In the genomic region with DNA sequence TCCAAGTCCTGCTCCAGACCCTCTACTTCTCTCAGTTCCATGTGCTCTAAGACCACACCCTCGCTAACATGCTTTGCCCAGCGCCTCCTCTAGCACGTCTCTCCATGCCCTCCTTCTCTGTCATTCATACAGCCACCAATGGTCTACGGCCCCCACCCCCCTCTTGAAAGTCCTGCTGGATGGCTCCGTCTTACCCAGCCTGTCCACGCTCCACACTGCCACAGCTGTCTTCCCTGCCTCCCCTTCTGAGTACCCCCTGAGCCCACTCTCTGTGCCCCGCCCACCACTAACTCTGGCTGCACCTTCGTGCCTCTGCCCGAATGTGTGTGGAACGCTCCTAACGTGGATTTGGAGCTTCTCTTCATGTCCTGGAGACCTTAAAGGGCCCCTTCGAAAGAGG, we compare ENCODE assay signal across 18 cellular contexts.
DNase-seq lines count a peak whose midpoint lies in the region; ATAC-seq and TF ChIP-seq lines count a peak whose summit lies in the region.
"Had no signal": no experiment of that assay in that cellular context is flagged by ENCODE, and none has a peak within 500 bp of the region (broad histone marks: within the 10 kb centered on the region; RNA-seq: fewer than 3 reads in every experiment).

No MANE protein-coding gene starts in this region.

- no peak overlapping the region for H2AK5ac ChIP-seq in neuronal stem cell (ENCODE audit: low read depth, low read length)

- H3K27ac Mint-ChIP-seq in activated CD8-positive, alpha-beta memory T cell treated with anti-CD3 and anti-CD28 coated beads, Interleukin-2, amount 10 ng/mL, durations not matched to agents 7 days and 5 days: no peak overlapping the region
- H3K27ac Mint-ChIP-seq: CD8-positive, alpha-beta T cell had no signal

- peak overlapping the region; percentile 26 for H3K9ac ChIP-seq in neuronal stem cell (ENCODE audit: low read depth, low read length, poor library complexity)
- H3K9ac ChIP-seq: KMS-11 had no signal

- peak overlapping the region; percentile 3 for H3K14ac ChIP-seq in neuronal stem cell (ENCODE audit: low read length)

- no peak overlapping the region for H3K4ac ChIP-seq in neuronal stem cell (ENCODE audit: low read length)

- no peak for TF ChIP-seq CTCF in esophagus muscularis mucosa (IDR thresholded peaks at IDR 0.05)
- TF ChIP-seq CTCF in tibial artery (IDR thresholded peaks at IDR 0.05): no peak

- no peak overlapping the region for H2BK120ac ChIP-seq in neuronal stem cell (ENCODE audit: low read depth, low read length)

- H3K4me3 Mint-ChIP-seq in activated CD8-positive, alpha-beta memory T cell treated with anti-CD3 and anti-CD28 coated beads, Interleukin-2, amount 10 ng/mL, durations not matched to agents 7 days and 5 days: no peak overlapping the region
- H3K4me3 Mint-ChIP-seq: CD8-positive, alpha-beta T cell had no signal

- no peak overlapping the region for H2BK15ac ChIP-seq in neuronal stem cell (ENCODE audit: low read length)

- H3K9me3 ChIP-seq in esophagus muscularis mucosa (no peaks in the 10 kb centered on the region), neuronal stem cell (replicated peaks in 1 of 2; ENCODE audit: control insufficient read depth in 2 of 2, insufficient read depth in 1 of 2, low read depth in 1 of 2, low read length in 2 of 2) (no peaks in the 10 kb centered on the region), tibial artery (no peaks in the 10 kb centered on the region), MG63 (no peaks in the 10 kb centered on the region)

- H3K27me3 ChIP-seq in esophagus muscularis mucosa: no peaks in the 10 kb centered on the region
- no peaks in the 10 kb centered on the region for H3K27me3 ChIP-seq in neuronal stem cell (ENCODE audit: control insufficient read depth in 3 of 3, insufficient read depth in 3 of 3, low read depth in 1 of 3, low read length in 3 of 3)
- no peaks in the 10 kb centered on the region for H3K27me3 ChIP-seq in tibial artery
- no peaks in the 10 kb centered on the region for H3K27me3 ChIP-seq in MG63

- peak overlapping the region; percentile 13 for H3K18ac ChIP-seq in neuronal stem cell (ENCODE audit: low read length)

- no peak for ATAC-seq in activated CD8-positive, alpha-beta memory T cell treated with anti-CD3 and anti-CD28 coated beads, Interleukin-2, amount 10 ng/mL, durations not matched to agents 7 days and 5 days
- ATAC-seq in GM21717 (IDR thresholded peaks at IDR 0.05; ENCODE audit: unreplicated experiment) (no peak), GM19035 (IDR thresholded peaks at IDR 0.05; ENCODE audit: unreplicated experiment) (no peak)
- ATAC-seq: CD8-positive, alpha-beta T cell; HepG2; Panc1 had no signal

- CTCF ChIA-PET in activated CD8-positive, alpha-beta memory T cell treated with anti-CD3 and anti-CD28 coated beads, Interleukin-2, amount 10 ng/mL, durations not matched to agents 7 days and 5 days (lab: Charles Lee): no interaction called here

- no peak overlapping the region for H2BK12ac ChIP-seq in neuronal stem cell (ENCODE audit: low read length)

- no peak overlapping the region for H2AFZ ChIP-seq in neuronal stem cell (ENCODE audit: low read length)

- H3K36me3 Mint-ChIP-seq in activated CD8-positive, alpha-beta memory T cell treated with anti-CD3 and anti-CD28 coated beads, Interleukin-2, amount 10 ng/mL, durations not matched to agents 7 days and 5 days: no peaks in the 10 kb centered on the region
- H3K36me3 Mint-ChIP-seq: CD8-positive, alpha-beta T cell had no signal

- H3K36me3 ChIP-seq in esophagus muscularis mucosa: no peaks in the 10 kb centered on the region
- H3K36me3 ChIP-seq in neuronal stem cell (replicated peaks in 1 of 2; ENCODE audit: control insufficient read depth in 2 of 2, insufficient read depth in 2 of 2, low read length in 2 of 2): no peaks in the 10 kb centered on the region
- H3K36me3 ChIP-seq in tibial artery: no peaks in the 10 kb centered on the region
- H3K36me3 ChIP-seq in MG63: no peaks in the 10 kb centered on the region

- 82% methylated on average over 12 of the region's 12 CpGs for WGBS in esophagus muscularis mucosa
- WGBS in neuronal stem cell (ENCODE audit: extremely low coverage in 2 of 2, insufficient read length in 2 of 2, insufficient replicate concordance in 1 of 2), 2 donors: no CpG with 5 or more reads among the region's 12 CpGs

- H4K91ac ChIP-seq in neuronal stem cell (ENCODE audit: low read depth, low read length, poor library complexity): no peak overlapping the region

- H3K4me3 ChIP-seq in esophagus muscularis mucosa (no peak overlapping the region), neuronal stem cell (ENCODE audit: low read length in 2 of 2) (no peak overlapping the region), tibial artery (no peak overlapping the region), MG63 (no peak overlapping the region)

- TF ChIP-seq EP300 in esophagus muscularis mucosa (IDR thresholded peaks at IDR 0.05): no peak

- no peaks in the 10 kb centered on the region for H3K9me3 Mint-ChIP-seq in activated CD8-positive, alpha-beta memory T cell treated with anti-CD3 and anti-CD28 coated beads, Interleukin-2, amount 10 ng/mL, durations not matched to agents 7 days and 5 days (ENCODE audit: low read depth)
- H3K9me3 Mint-ChIP-seq: CD8-positive, alpha-beta T cell had no signal

- H3K27ac ChIP-seq in esophagus muscularis mucosa (replicated peaks in 1 of 4) (peak overlapping the region; percentile 36 to 62 (median 56)), neuronal stem cell (replicated peaks; ENCODE audit: low read length) (no peak overlapping the region), tibial artery (peak overlapping the region; percentile 79 to 90)
- H3K27ac ChIP-seq: 22Rv1, KMS-11 had no signal

- H3K4me2 ChIP-seq in neuronal stem cell (ENCODE audit: insufficient read depth, low read length, poor library complexity, severe bottlenecking): no peak overlapping the region
- H3K4me2 ChIP-seq: KMS-11 had no signal

- peak; percentile 13 for DNase-seq in activated CD8-positive, alpha-beta memory T cell treated with anti-CD3 and anti-CD28 coated beads for 24 hours
- DNase-seq in activated CD8-positive, alpha-beta memory T cell treated with anti-CD3 and anti-CD28 coated beads, Interleukin-2, amount 10 ng/mL, durations not matched to agents 7 days and 5 days: no peak
- DNase-seq in esophagus muscularis mucosa (ENCODE audit: extremely low spot score) (no peak), neuronal stem cell (ENCODE audit: low spot score) (no peak), tibial artery (peak in 1 of 2 donors; percentile 75), MG63 (no peak)
- DNase-seq: MM.1S, NCI-H1105, NCI-H1694 treated with DMSO at 0.1 percent for 48 hours, NCI-H2171, NCI-H82 had no signal

- no peak overlapping the region for H4K8ac ChIP-seq in neuronal stem cell (ENCODE audit: low read depth, low read length)

- no peaks in the 10 kb centered on the region for H3K79me1 ChIP-seq in neuronal stem cell (ENCODE audit: low read depth, low read length)

- TF ChIP-seq POLR2A in esophagus muscularis mucosa (IDR thresholded peaks at IDR 0.05; ENCODE audit: low read depth): no peak

- peaks cover 4% of the 10 kb centered on the region for H3K27me3 Mint-ChIP-seq in activated CD8-positive, alpha-beta memory T cell treated with anti-CD3 and anti-CD28 coated beads, Interleukin-2, amount 10 ng/mL, durations not matched to agents 7 days and 5 days

- H3K23ac ChIP-seq in neuronal stem cell (ENCODE audit: low read depth, low read length, poor library complexity): no peak overlapping the region

- peaks cover 0 to 33% (median 20%) of the 10 kb centered on the region in 4 donors for H3K4me1 ChIP-seq in esophagus muscularis mucosa
- H3K4me1 ChIP-seq in neuronal stem cell (ENCODE audit: control insufficient read depth in 2 of 2, insufficient read depth in 1 of 2, low read depth in 1 of 2, low read length in 2 of 2): peaks cover 0 to 1% of the 10 kb centered on the region in 2 donors
- peaks cover 0 to 46% (median 26%) of the 10 kb centered on the region in 4 donors for H3K4me1 ChIP-seq in tibial artery

- no peaks in the 10 kb centered on the region for H3K4me1 Mint-ChIP-seq in activated CD8-positive, alpha-beta memory T cell treated with anti-CD3 and anti-CD28 coated beads, Interleukin-2, amount 10 ng/mL, durations not matched to agents 7 days and 5 days

- no peak overlapping the region for H2BK5ac ChIP-seq in neuronal stem cell (ENCODE audit: low read length)

- intact Hi-C loops in esophagus muscularis mucosa (cut with DNase I): no loop called here
- intact Hi-C loops in tibial artery (cut with DNase I; ENCODE audit: low total_unique reads): no loop called here
